Comparison of ENCODE assay signal across 17 cellular contexts in the genomic region with DNA sequence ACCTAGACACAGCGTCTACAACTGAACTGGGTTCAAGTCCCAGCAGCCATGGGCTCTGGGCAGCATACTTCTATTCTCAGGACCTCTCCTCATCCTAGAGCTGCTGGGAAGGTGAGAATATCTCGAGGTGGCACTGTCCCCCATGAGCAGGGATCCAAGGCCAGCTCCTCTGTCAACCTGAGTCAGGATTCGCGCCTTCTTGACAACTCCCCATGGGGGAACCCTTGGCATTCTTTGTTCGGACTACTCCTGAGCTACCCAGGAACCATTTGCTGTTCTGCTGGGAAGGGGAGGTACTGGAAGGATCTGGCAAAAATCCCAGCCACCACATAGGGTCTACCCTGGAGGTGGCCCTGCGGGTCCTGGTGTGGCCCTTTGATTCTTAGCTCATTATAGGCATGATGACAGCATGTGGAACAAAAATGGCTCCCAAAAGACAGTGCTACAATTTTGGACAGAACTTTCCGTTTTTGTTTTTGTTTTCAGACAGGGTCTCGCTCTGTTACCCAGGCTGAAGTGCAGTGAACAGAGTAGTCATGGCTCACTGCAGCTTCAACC. TPM values are rescaled to one million over a fixed set of nuclear protein-coding genes. Genes with fewer than 3 reads are reported as not detected.
DNase-seq lines count a peak whose midpoint lies in the region; ATAC-seq and TF ChIP-seq lines count a peak whose summit lies in the region.
"Had no signal": no experiment of that assay in that cellular context is flagged by ENCODE, and none has a peak within 500 bp of the region (broad histone marks: within the 10 kb centered on the region; RNA-seq: fewer than 3 reads in every experiment).

No MANE protein-coding gene starts in this region.

- H3K9me3 Mint-ChIP-seq in activated CD4-positive, alpha-beta memory T cell treated with anti-CD3 and anti-CD28 coated beads, Interleukin-2, amount 10 ng/mL, durations not matched to agents 7 days and 5 days = no peaks in the 10 kb centered on the region
- no peaks in the 10 kb centered on the region for H3K9me3 Mint-ChIP-seq in activated CD4-positive, alpha-beta memory T cell treated with anti-CD3 and anti-CD28 coated beads for 36 hours
- no peaks in the 10 kb centered on the region for H3K9me3 Mint-ChIP-seq in progenitor cell of endocrine pancreas (ENCODE audit: low read depth)
- H3K9me3 Mint-ChIP-seq: effector memory CD8-positive, alpha-beta T cell; naive B cell; stimulated activated memory B cell treated with anti-CD40 and anti-IgM and Interleukin-4, amounts not matched to agents 10 μg/mL and 1 μg/mL and 100 μg/mL, for 72 hours had no signal

- ATAC-seq in GM18519 (IDR thresholded peaks at IDR 0.05; ENCODE audit: low FRiP score, unreplicated experiment) = no peak
- ATAC-seq: effector memory CD8-positive, alpha-beta T cell; stimulated activated memory B cell treated with anti-CD40 and anti-IgM and Interleukin-4, amounts not matched to agents 10 μg/mL and 1 μg/mL and 100 μg/mL, for 72 hours had no signal

- CTCF ChIA-PET in activated CD4-positive, alpha-beta memory T cell treated with anti-CD3 and anti-CD28 coated beads, Interleukin-2, amount 10 ng/mL, durations not matched to agents 7 days and 5 days (lab: Charles Lee) = interaction anchor here (0.8 to 12.4 kb wide), 5 partner anchors 8 to 159 kb away, joined by 3 to 261 read pairs (median 3); no protein-coding TSS in a partner anchor
- CTCF ChIA-PET in activated CD4-positive, alpha-beta memory T cell treated with anti-CD3 and anti-CD28 coated beads for 36 hours (lab: Charles Lee) = interaction anchor here (0.5 to 2.8 kb wide), 6 partner anchors 8 to 197 kb away, joined by 3 to 25 read pairs (median 3); no protein-coding TSS in a partner anchor

- DNase-seq in activated CD4-positive, alpha-beta memory T cell treated with anti-CD3 and anti-CD28 coated beads, Interleukin-2, amount 10 ng/mL, durations not matched to agents 7 days and 5 days = peak; percentile 14
- DNase-seq in activated CD4-positive, alpha-beta memory T cell treated with anti-CD3 and anti-CD28 coated beads for 36 hours = no peak
- peak; percentile 18 for DNase-seq in GM13977 (ENCODE audit: low spot score)
- peak; percentile 21 for DNase-seq in ecto neural progenitor cell (ENCODE audit: low spot score)
- no peak for DNase-seq in progenitor cell of endocrine pancreas (ENCODE audit: low spot score, unreplicated experiment)
- DNase-seq in AG08395 (ENCODE audit: low spot score) = no peak
- DNase-seq in effector CD8-positive, alpha-beta T cell (lab: John Stamatoyannopoulos, UW) = no peak
- DNase-seq: activated CD4-positive, alpha-beta T cell treated with anti-CD3 and anti-CD28 coated beads, Interleukin-2, amount 50 U/mL, for 1 hour; effector memory CD8-positive, alpha-beta T cell; naive B cell; NCI-H1930; transverse colon had no signal

- intact Hi-C loops in activated CD4-positive, alpha-beta memory T cell treated with anti-CD3 and anti-CD28 coated beads for 36 hours (cut with micrococcal nuclease) = no loop called here

- POLR2A ChIA-PET in activated CD4-positive, alpha-beta memory T cell treated with anti-CD3 and anti-CD28 coated beads, Interleukin-2, amount 10 ng/mL, durations not matched to agents 7 days and 5 days (lab: Charles Lee) = interaction anchor here (0.7 to 1.3 kb wide), 3 partner anchors 8 to 130 kb away, joined by 3 to 4 read pairs (median 3); no protein-coding TSS in a partner anchor
- POLR2A ChIA-PET in activated CD4-positive, alpha-beta memory T cell treated with anti-CD3 and anti-CD28 coated beads for 36 hours (lab: Charles Lee) = no interaction called here

- no peaks in the 10 kb centered on the region for H3K27me3 Mint-ChIP-seq in activated CD4-positive, alpha-beta memory T cell treated with anti-CD3 and anti-CD28 coated beads, Interleukin-2, amount 10 ng/mL, durations not matched to agents 7 days and 5 days
- no peaks in the 10 kb centered on the region for H3K27me3 Mint-ChIP-seq in activated CD4-positive, alpha-beta memory T cell treated with anti-CD3 and anti-CD28 coated beads for 36 hours
- H3K27me3 Mint-ChIP-seq in progenitor cell of endocrine pancreas = no peaks in the 10 kb centered on the region
- H3K27me3 Mint-ChIP-seq: effector memory CD8-positive, alpha-beta T cell; naive B cell had no signal

- H3K4me3 Mint-ChIP-seq in activated CD4-positive, alpha-beta memory T cell treated with anti-CD3 and anti-CD28 coated beads, Interleukin-2, amount 10 ng/mL, durations not matched to agents 7 days and 5 days = no peak overlapping the region
- H3K4me3 Mint-ChIP-seq in activated CD4-positive, alpha-beta memory T cell treated with anti-CD3 and anti-CD28 coated beads for 36 hours = no peak overlapping the region
- H3K4me3 Mint-ChIP-seq in progenitor cell of endocrine pancreas (ENCODE audit: low read depth) = no peak overlapping the region
- H3K4me3 Mint-ChIP-seq: effector memory CD8-positive, alpha-beta T cell; naive B cell; stimulated activated memory B cell treated with anti-CD40 and anti-IgM and Interleukin-4, amounts not matched to agents 10 μg/mL and 1 μg/mL and 100 μg/mL, for 72 hours had no signal

- H3K4me1 Mint-ChIP-seq in activated CD4-positive, alpha-beta memory T cell treated with anti-CD3 and anti-CD28 coated beads, Interleukin-2, amount 10 ng/mL, durations not matched to agents 7 days and 5 days = no peaks in the 10 kb centered on the region
- no peaks in the 10 kb centered on the region for H3K4me1 Mint-ChIP-seq in activated CD4-positive, alpha-beta memory T cell treated with anti-CD3 and anti-CD28 coated beads for 36 hours (ENCODE audit: low read depth)
- H3K4me1 Mint-ChIP-seq in progenitor cell of endocrine pancreas (ENCODE audit: low read depth) = no peaks in the 10 kb centered on the region
- H3K4me1 Mint-ChIP-seq: naive B cell; stimulated activated memory B cell treated with anti-CD40 and anti-IgM and Interleukin-4, amounts not matched to agents 10 μg/mL and 1 μg/mL and 100 μg/mL, for 72 hours had no signal

- in situ Hi-C loops in GM13977 (cut with MboI; ENCODE audit: low pct_unique_long_range_greater_than_20kb, low sequenced_read_pairs, unreplicated experiment) = no loop called here

- H3K36me3 Mint-ChIP-seq in activated CD4-positive, alpha-beta memory T cell treated with anti-CD3 and anti-CD28 coated beads, Interleukin-2, amount 10 ng/mL, durations not matched to agents 7 days and 5 days (ENCODE audit: low read depth) = no peaks in the 10 kb centered on the region
- no peaks in the 10 kb centered on the region for H3K36me3 Mint-ChIP-seq in activated CD4-positive, alpha-beta memory T cell treated with anti-CD3 and anti-CD28 coated beads for 36 hours
- peaks cover 22% of the 10 kb centered on the region for H3K36me3 Mint-ChIP-seq in progenitor cell of endocrine pancreas (ENCODE audit: insufficient read depth)
- H3K36me3 Mint-ChIP-seq: naive B cell; stimulated activated memory B cell treated with anti-CD40 and anti-IgM and Interleukin-4, amounts not matched to agents 10 μg/mL and 1 μg/mL and 100 μg/mL, for 72 hours had no signal

- TF ChIP-seq CTCF in GM13977 (IDR thresholded peaks at IDR 0.05; ENCODE audit: extremely low read depth, insufficient read depth, missing control alignments) (no peak), progenitor cell of endocrine pancreas (IDR thresholded peaks at IDR 0.05; ENCODE audit: unreplicated experiment) (no peak)

- no peak overlapping the region for H3K27ac Mint-ChIP-seq in activated CD4-positive, alpha-beta memory T cell treated with anti-CD3 and anti-CD28 coated beads, Interleukin-2, amount 10 ng/mL, durations not matched to agents 7 days and 5 days
- no peak overlapping the region for H3K27ac Mint-ChIP-seq in activated CD4-positive, alpha-beta memory T cell treated with anti-CD3 and anti-CD28 coated beads for 36 hours
- H3K27ac Mint-ChIP-seq in progenitor cell of endocrine pancreas = peak overlapping the region; percentile 49
- H3K27ac Mint-ChIP-seq: stimulated activated memory B cell treated with anti-CD40 and anti-IgM and Interleukin-4, amounts not matched to agents 10 μg/mL and 1 μg/mL and 100 μg/mL, for 72 hours had no signal

RNA-seq across cellular contexts. Expression of gene PLXNB1, which starts 22.3 kb away (rescaled TPM):
- 1 to 10 TPM; 1.7 to 1.9 TPM for total RNA-seq in activated CD4-positive, alpha-beta memory T cell treated with anti-CD3 and anti-CD28 coated beads, Interleukin-2, amount 10 ng/mL, durations not matched to agents 7 days and 5 days
- 1 to 10 TPM; 3.2 to 3.8 TPM for total RNA-seq in activated CD4-positive, alpha-beta memory T cell treated with anti-CD3 and anti-CD28 coated beads for 36 hours
- 535 and 543 TPM in 2 replicates for total RNA-seq in progenitor cell of endocrine pancreas

RNA-seq across cellular contexts. Expression of gene CCDC51, which starts 32.3 kb away (rescaled TPM):
- total RNA-seq in activated CD4-positive, alpha-beta memory T cell treated with anti-CD3 and anti-CD28 coated beads, Interleukin-2, amount 10 ng/mL, durations not matched to agents 7 days and 5 days = 10 to 100 TPM; 14.9 to 17.5 TPM
- total RNA-seq in activated CD4-positive, alpha-beta memory T cell treated with anti-CD3 and anti-CD28 coated beads for 36 hours = 10 to 100 TPM; 24.3 to 24.4 TPM
- 11.4 and 13.2 TPM in 2 replicates for total RNA-seq in progenitor cell of endocrine pancreas

RNA-seq across cellular contexts. Expression of gene TMA7, which starts 32.4 kb away (rescaled TPM):
- 100 to 1,000 TPM; 240 to 241 TPM for total RNA-seq in activated CD4-positive, alpha-beta memory T cell treated with anti-CD3 and anti-CD28 coated beads, Interleukin-2, amount 10 ng/mL, durations not matched to agents 7 days and 5 days
- 100 to 1,000 TPM; 318 to 323 TPM for total RNA-seq in activated CD4-positive, alpha-beta memory T cell treated with anti-CD3 and anti-CD28 coated beads for 36 hours
- 236 and 253 TPM in 2 replicates for total RNA-seq in progenitor cell of endocrine pancreas

RNA-seq across cellular contexts. Expression of gene FBXW12, which starts 35.6 kb away (rescaled TPM):
- not detected for total RNA-seq in activated CD4-positive, alpha-beta memory T cell treated with anti-CD3 and anti-CD28 coated beads, Interleukin-2, amount 10 ng/mL, durations not matched to agents 7 days and 5 days
- total RNA-seq in activated CD4-positive, alpha-beta memory T cell treated with anti-CD3 and anti-CD28 coated beads for 36 hours = not detected
- 0.20 and 0.38 TPM in 2 replicates for total RNA-seq in progenitor cell of endocrine pancreas
- total RNA-seq: A172, lung microvascular endothelial cell, NCI-H460, transverse colon had no signal

RNA-seq across cellular contexts. Expression of gene ATRIP, which starts 38.9 kb away (rescaled TPM):
- 10 to 100 TPM; 13.4 to 15.2 TPM for total RNA-seq in activated CD4-positive, alpha-beta memory T cell treated with anti-CD3 and anti-CD28 coated beads, Interleukin-2, amount 10 ng/mL, durations not matched to agents 7 days and 5 days
- total RNA-seq in activated CD4-positive, alpha-beta memory T cell treated with anti-CD3 and anti-CD28 coated beads for 36 hours = 10 to 100 TPM; 13.8 to 14.5 TPM
- 13.8 and 15.2 TPM in 2 replicates for total RNA-seq in progenitor cell of endocrine pancreas

Comparison
In these comparisons a context has a peak if more than half of its experiments do, and no peak if none do; other contexts are left out.
1. DNase-seq: peak in activated CD4-positive, alpha-beta memory T cell treated with anti-CD3 and anti-CD28 coated beads, Interleukin-2, amount 10 ng/mL, durations not matched to agents 7 days and 5 days (single experiment), GM13977 (single experiment) and ecto neural progenitor cell (single experiment); none in activated CD4-positive, alpha-beta memory T cell treated with anti-CD3 and anti-CD28 coated beads for 36 hours (single experiment), progenitor cell of endocrine pancreas (single experiment), AG08395 (single experiment) and effector CD8-positive, alpha-beta T cell (single experiment).
2. RNA of gene PLXNB1, which starts 22.3 kb away (total RNA-seq): 535 to 543 TPM in progenitor cell of endocrine pancreas; 3.2 to 3.8 TPM in activated CD4-positive, alpha-beta memory T cell treated with anti-CD3 and anti-CD28 coated beads for 36 hours and 1.7 to 1.9 TPM in activated CD4-positive, alpha-beta memory T cell treated with anti-CD3 and anti-CD28 coated beads, Interleukin-2, amount 10 ng/mL, durations not matched to agents 7 days and 5 days; every median in the first group is over 100 times any median in the second.